15 cellular contexts compared by ENCODE assay signal in the genomic region with DNA sequence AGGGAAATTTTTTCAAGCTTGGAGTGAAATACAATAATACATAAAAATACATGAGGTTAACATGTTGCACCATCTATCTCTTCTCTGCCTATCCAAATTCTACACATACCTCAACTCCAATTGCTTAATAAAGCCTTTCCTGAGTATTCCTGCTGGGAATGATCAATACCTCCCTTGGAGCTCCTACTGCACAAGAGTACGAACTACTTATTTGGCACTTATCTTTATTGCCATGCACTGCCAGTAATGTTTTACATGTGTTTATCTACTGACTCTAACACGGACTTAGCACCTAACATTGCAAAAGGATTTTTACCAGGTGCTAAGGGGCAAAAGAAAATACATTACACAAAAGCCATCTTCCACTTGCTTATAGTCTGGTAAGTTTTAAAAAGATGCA.
DNase-seq lines count a peak whose midpoint lies in the region; ATAC-seq and TF ChIP-seq lines count a peak whose summit lies in the region.
"Had no signal": no experiment of that assay in that cellular context is flagged by ENCODE, and none has a peak within 500 bp of the region (broad histone marks: within the 10 kb centered on the region; RNA-seq: fewer than 3 reads in every experiment).

No MANE protein-coding gene starts in this region.

- no peaks in the 10 kb centered on the region for H3K36me3 Mint-ChIP-seq in natural killer cell
- peaks cover 38% of the 10 kb centered on the region for H3K36me3 Mint-ChIP-seq in type B pancreatic cell
- H3K36me3 Mint-ChIP-seq: CD14-positive monocyte had no signal

- intact Hi-C loops in natural killer cell (cut with micrococcal nuclease) = no loop called here

- TF ChIP-seq CTCF in LNCaP clone FGC (IDR thresholded peaks at IDR 0.05; ENCODE audit: control insufficient read depth, extremely low read depth, insufficient read depth) (no peak), natural killer cell (IDR thresholded peaks at IDR 0.05) (no peak), type B pancreatic cell (conservative IDR thresholded peaks at IDR 0.05) (no peak)

- peak; percentile 83 for ATAC-seq in left lobe of liver
- ATAC-seq in natural killer cell = no peak

- H3K4me3 Mint-ChIP-seq in natural killer cell (no peak overlapping the region), type B pancreatic cell (no peak overlapping the region)
- H3K4me3 Mint-ChIP-seq: CD14-positive monocyte had no signal

- no peaks in the 10 kb centered on the region for H3K9me3 Mint-ChIP-seq in natural killer cell
- no peaks in the 10 kb centered on the region for H3K9me3 Mint-ChIP-seq in type B pancreatic cell
- H3K9me3 Mint-ChIP-seq: CD14-positive monocyte had no signal

- H3K27me3 Mint-ChIP-seq in natural killer cell (ENCODE audit: low read depth in 2 of 2) = no peaks in the 10 kb centered on the region
- H3K27me3 Mint-ChIP-seq in type B pancreatic cell = no peaks in the 10 kb centered on the region

- peak; percentile 69 for DNase-seq in LNCaP clone FGC (ENCODE audit: low read depth)
- peak; percentile 11 for DNase-seq in NCI-H345 (lab: John Stamatoyannopoulos, UW)
- no peak for DNase-seq in left lobe of liver (ENCODE audit: low spot score)
- DNase-seq in NCI-H1092 treated with DMSO at 0.1 percent for 48 hours (lab: John Stamatoyannopoulos, UW) = no peak
- no peak for DNase-seq in natural killer cell
- DNase-seq in activated CD8-positive, alpha-beta memory T cell treated with anti-CD3 and anti-CD28 coated beads, Interleukin-2, amount 50 U/mL, for 48 hours = no peak
- no peak for DNase-seq in type B pancreatic cell (ENCODE audit: extremely low spot score, unreplicated experiment)
- DNase-seq: DMS79, NCI-H1930, NCI-H2171 treated with DMSO at 0.1 percent for 48 hours, NCI-H774, RPMI8226, SIG-M5, T-helper 1 cell had no signal

- H3K4me3 ChIP-seq in LNCaP clone FGC (ENCODE audit: low read depth, low read length) = no peak overlapping the region

- no peak overlapping the region for H3K27ac Mint-ChIP-seq in natural killer cell
- no peak overlapping the region for H3K27ac Mint-ChIP-seq in type B pancreatic cell
- H3K27ac Mint-ChIP-seq: CD14-positive monocyte had no signal

- no peaks in the 10 kb centered on the region for H3K4me1 Mint-ChIP-seq in natural killer cell
- no peaks in the 10 kb centered on the region for H3K4me1 Mint-ChIP-seq in type B pancreatic cell (ENCODE audit: unreplicated experiment)
- H3K4me1 Mint-ChIP-seq: CD14-positive monocyte had no signal

Comparison
In these comparisons a context has a peak if more than half of its experiments do, and no peak if none do; other contexts are left out.
1. DNase-seq: peak in LNCaP clone FGC (single experiment) and NCI-H345 (single experiment); none in left lobe of liver (single experiment), NCI-H1092 treated with DMSO at 0.1 percent for 48 hours (single experiment), natural killer cell (single experiment), activated CD8-positive, alpha-beta memory T cell treated with anti-CD3 and anti-CD28 coated beads, Interleukin-2, amount 50 U/mL, for 48 hours (single experiment) and type B pancreatic cell (single experiment).